26 cellular contexts compared by ENCODE assay signal in genomic region chr6:132741281-132741680, GRCh38. TPM values are rescaled to one million over a fixed set of nuclear protein-coding genes. Genes with fewer than 3 reads are reported as not detected.
DNase-seq lines count a peak whose midpoint lies in the region; ATAC-seq, FAIRE-seq and TF ChIP-seq lines count a peak whose summit lies in the region.
"Had no signal": no experiment of that assay in that cellular context is flagged by ENCODE, and none has a peak within 500 bp of the region (broad histone marks: within the 10 kb centered on the region; RNA-seq: fewer than 3 reads in every experiment).

No MANE protein-coding gene starts in this region.

- no peaks in the 10 kb centered on the region for H3K4me1 ChIP-seq in trophoblast cell (ENCODE audit: control insufficient read depth in 1 of 2, insufficient read depth in 2 of 2, low read length in 2 of 2)
- H3K4me1 ChIP-seq: BLaER1 had no signal

- H3K4me3 Mint-ChIP-seq in natural killer cell treated with Interleukin-12 subunit alpha and Interleukin-12 subunit beta and Interleukin-15 and Interleukin-18, amount 100 ng/mL, for 72 hours, result peak overlapping the region; percentile 13
- H3K4me3 Mint-ChIP-seq in natural killer cell, result no peak overlapping the region
- H3K4me3 Mint-ChIP-seq in dendritic cell treated with granulocyte-macrophage colony-stimulating factor and Interleukin-4, amounts not matched to agents 40 ng/mL and 50 ng/mL, for 4 days, result no peak overlapping the region
- H3K4me3 Mint-ChIP-seq: B cell; CD4-positive, alpha-beta T cell; CD8-positive, alpha-beta memory T cell; GM23338; H9 had no signal

- H3K79me1 ChIP-seq in trophoblast cell (ENCODE audit: low read length), result no peaks in the 10 kb centered on the region

- H2AK5ac ChIP-seq in trophoblast cell (ENCODE audit: low read length), result no peak overlapping the region

- peaks cover 53 to 60% of the 10 kb centered on the region in 2 donors for H3K4me1 Mint-ChIP-seq in natural killer cell treated with Interleukin-12 subunit alpha and Interleukin-12 subunit beta and Interleukin-15 and Interleukin-18, amount 100 ng/mL, for 72 hours (ENCODE audit: low read depth in 2 of 2)
- peaks cover 13 to 17% of the 10 kb centered on the region in 2 donors for H3K4me1 Mint-ChIP-seq in natural killer cell
- H3K4me1 Mint-ChIP-seq in dendritic cell treated with granulocyte-macrophage colony-stimulating factor and Interleukin-4, amounts not matched to agents 40 ng/mL and 50 ng/mL, for 4 days (ENCODE audit: low read depth), result peaks cover 37% of the 10 kb centered on the region
- H3K4me1 Mint-ChIP-seq: GM23338, H9 had no signal

- H3K36me3 Mint-ChIP-seq in natural killer cell treated with Interleukin-12 subunit alpha and Interleukin-12 subunit beta and Interleukin-15 and Interleukin-18, amount 100 ng/mL, for 72 hours, result peaks cover 63% of the 10 kb centered on the region
- peaks cover 6% of the 10 kb centered on the region for H3K36me3 Mint-ChIP-seq in natural killer cell
- H3K36me3 Mint-ChIP-seq in dendritic cell treated with granulocyte-macrophage colony-stimulating factor and Interleukin-4, amounts not matched to agents 40 ng/mL and 50 ng/mL, for 4 days (ENCODE audit: low read depth), result no peaks in the 10 kb centered on the region

- peaks cover 0 to 4% of the 10 kb centered on the region in 2 donors for H3K27me3 Mint-ChIP-seq in natural killer cell treated with Interleukin-12 subunit alpha and Interleukin-12 subunit beta and Interleukin-15 and Interleukin-18, amount 100 ng/mL, for 72 hours
- peaks cover 0 to 3% of the 10 kb centered on the region in 2 donors for H3K27me3 Mint-ChIP-seq in natural killer cell (ENCODE audit: low read depth in 2 of 2)
- no peaks in the 10 kb centered on the region for H3K27me3 Mint-ChIP-seq in dendritic cell treated with granulocyte-macrophage colony-stimulating factor and Interleukin-4, amounts not matched to agents 40 ng/mL and 50 ng/mL, for 4 days

- no peak overlapping the region for H3K23ac ChIP-seq in trophoblast cell (ENCODE audit: low read length)

- no peak overlapping the region for H3K18ac ChIP-seq in trophoblast cell (ENCODE audit: low read length)

- H3K4me2 ChIP-seq in trophoblast cell (ENCODE audit: low read length), result no peak overlapping the region
- H3K4me2 ChIP-seq: BLaER1, GM23338 had no signal

- H3K27ac ChIP-seq in trophoblast cell (ENCODE audit: low read depth, low read length), result no peak overlapping the region
- H3K27ac ChIP-seq: 22Rv1, BLaER1, C4-2B had no signal

- no peak overlapping the region for H4K8ac ChIP-seq in trophoblast cell (ENCODE audit: low read depth, low read length)

- peak overlapping the region; percentile 9 to 31 for H3K27ac Mint-ChIP-seq in natural killer cell treated with Interleukin-12 subunit alpha and Interleukin-12 subunit beta and Interleukin-15 and Interleukin-18, amount 100 ng/mL, for 72 hours
- no peak overlapping the region for H3K27ac Mint-ChIP-seq in natural killer cell
- peak overlapping the region; percentile 63 for H3K27ac Mint-ChIP-seq in dendritic cell treated with granulocyte-macrophage colony-stimulating factor and Interleukin-4, amounts not matched to agents 40 ng/mL and 50 ng/mL, for 4 days
- H3K27ac Mint-ChIP-seq: B cell; CD4-positive, alpha-beta T cell; CD8-positive, alpha-beta memory T cell; GM23338; H9 had no signal

- no peak overlapping the region for H3K4me3 ChIP-seq in trophoblast cell (ENCODE audit: low read depth, low read length)
- H3K4me3 ChIP-seq: BLaER1, GM12878, GM23338 had no signal

- no peak overlapping the region for H4K91ac ChIP-seq in trophoblast cell (ENCODE audit: low read depth, low read length)

- no peaks in the 10 kb centered on the region for H3K36me3 ChIP-seq in trophoblast cell (ENCODE audit: control insufficient read depth in 1 of 2, insufficient read depth in 2 of 2, low read length in 2 of 2)
- H3K36me3 ChIP-seq: BLaER1 had no signal

- H2BK5ac ChIP-seq in trophoblast cell (ENCODE audit: low read depth, low read length, poor library complexity), result no peak overlapping the region

- no peak overlapping the region for H3K4ac ChIP-seq in trophoblast cell (ENCODE audit: low read depth, low read length)

- DNase-seq in natural killer cell treated with Interleukin-12 subunit alpha and Interleukin-12 subunit beta and Interleukin-15 and Interleukin-18, amount 100 ng/mL, for 72 hours (ENCODE audit: low spot score), result no peak
- DNase-seq in natural killer cell (no peak), trophoblast cell (peak; percentile 34 to 81), RCC 7860 (ENCODE audit: low spot score) (no peak)
- no peak for DNase-seq in stimulated activated CD4-positive, alpha-beta T cell treated with anti-CD3 and anti-CD28 coated beads, Interleukin-12 subunit alpha, Interleukin-12 subunit beta, amount 100 ng/mL, for 4 hours
- DNase-seq: CD4-positive, alpha-beta T cell; CD8-positive, alpha-beta memory T cell; DMS 273 treated with DMSO at 0.1 percent for 48 hours; DMS79; EL; GDM1; H9 had no signal

- ATAC-seq in natural killer cell treated with Interleukin-12 subunit alpha and Interleukin-12 subunit beta and Interleukin-15 and Interleukin-18, amount 100 ng/mL, for 72 hours, result no peak
- ATAC-seq in natural killer cell, result no peak
- ATAC-seq in esophagus mucosa, result no peak
- ATAC-seq: GM12878, GM23338, HCT116 had no signal

- TF ChIP-seq CTCF in natural killer cell (IDR thresholded peaks at IDR 0.05), result no peak

- no peaks in the 10 kb centered on the region for H3K79me2 ChIP-seq in trophoblast cell (ENCODE audit: control insufficient read depth, insufficient read depth, low read length, poor library complexity)

- peaks cover 23% of the 10 kb centered on the region for H3K9me3 Mint-ChIP-seq in natural killer cell treated with Interleukin-12 subunit alpha and Interleukin-12 subunit beta and Interleukin-15 and Interleukin-18, amount 100 ng/mL, for 72 hours
- peaks cover 7 to 10% of the 10 kb centered on the region in 2 donors for H3K9me3 Mint-ChIP-seq in natural killer cell
- H3K9me3 Mint-ChIP-seq in dendritic cell treated with granulocyte-macrophage colony-stimulating factor and Interleukin-4, amounts not matched to agents 40 ng/mL and 50 ng/mL, for 4 days, result no peaks in the 10 kb centered on the region
- H3K9me3 Mint-ChIP-seq: GM23338, H9 had no signal

- H2BK12ac ChIP-seq in trophoblast cell (ENCODE audit: low read length), result no peak overlapping the region

- intact Hi-C loops in natural killer cell (cut with micrococcal nuclease), result no loop called here
- intact Hi-C loops in dendritic cell treated with granulocyte-macrophage colony-stimulating factor and Interleukin-4, amounts not matched to agents 40 ng/mL and 50 ng/mL, for 4 days (cut with micrococcal nuclease), result no loop called here

- no peaks in the 10 kb centered on the region for H3K9me3 ChIP-seq in trophoblast cell (ENCODE audit: insufficient read depth, low read depth, low read length)
- H3K9me3 ChIP-seq: BLaER1 had no signal

- H3K9ac ChIP-seq in trophoblast cell (ENCODE audit: low read length), result no peak overlapping the region
- H3K9ac ChIP-seq: BLaER1 had no signal

- WGBS in trophoblast cell (ENCODE audit: extremely low coverage, insufficient coverage, insufficient read length), result no CpG with 5 or more reads among the region's 1 CpG

- no peak overlapping the region for H2AFZ ChIP-seq in trophoblast cell (ENCODE audit: insufficient read depth, low read length, poor library complexity)
- H2AFZ ChIP-seq: GM23338 had no signal

- H4K12ac ChIP-seq in trophoblast cell (ENCODE audit: low read depth, low read length), result no peak overlapping the region

- H3K14ac ChIP-seq in trophoblast cell (ENCODE audit: low read length), result no peak overlapping the region

- no peak overlapping the region for H2BK120ac ChIP-seq in trophoblast cell (ENCODE audit: insufficient read depth, low read length, poor library complexity)

- no peak for FAIRE-seq in RCC 7860 (lab: Jason Lieb, UNC)
- FAIRE-seq: A204.1, D721Med, GM12878, GM19239 had no signal

- no peaks in the 10 kb centered on the region for H3K27me3 ChIP-seq in trophoblast cell (ENCODE audit: insufficient read depth, low read length)
- H3K27me3 ChIP-seq: BLaER1 had no signal

RNA-seq across cellular contexts. Expression of gene VNN2, which starts 16.4 kb away (rescaled TPM):
- total RNA-seq in natural killer cell treated with Interleukin-12 subunit alpha and Interleukin-12 subunit beta and Interleukin-15 and Interleukin-18, amount 100 ng/mL, for 72 hours, result 10 to 100 TPM; 28.9 to 30.8 TPM
- total RNA-seq in natural killer cell (10 to 100 TPM; 20.3 to 31.9 (median 25.4) TPM), esophagus mucosa (0.28 TPM)
- 0.08 and 0.11 TPM in 2 replicates for polyA plus RNA-seq in trophoblast cell (2013)
- total RNA-seq: GM23338, H9 had no signal
- polyA plus RNA-seq: AG04450, GM23338 had no signal

RNA-seq across cellular contexts. Expression of gene VNN1, which starts 27.4 kb away (rescaled TPM):
- total RNA-seq in natural killer cell treated with Interleukin-12 subunit alpha and Interleukin-12 subunit beta and Interleukin-15 and Interleukin-18, amount 100 ng/mL, for 72 hours, result 1 to 10 TPM in 1 of 2 donors, under 1 TPM in 1; 0.83 to 1.6 TPM
- 1 to 10 TPM in 2 of 3 donors, not detected in 1; 1.1 to 1.6 TPM for total RNA-seq in natural killer cell
- polyA plus RNA-seq in trophoblast cell (2013), result 0.34 and 0.40 TPM in 2 replicates
- total RNA-seq in esophagus mucosa, result 0.12 TPM
- total RNA-seq: B cell; CD4-positive, alpha-beta T cell; CD8-positive, alpha-beta memory T cell; GM12878; GM23338; H4; H9 had no signal
- polyA plus RNA-seq: CD8-positive, alpha-beta memory T cell; GM12878; GM23338 had no signal

RNA-seq across cellular contexts. Expression of gene SLC18B1, which starts 57.2 kb away (rescaled TPM):
- 1 to 10 TPM; 2.9 to 5.6 TPM for total RNA-seq in natural killer cell treated with Interleukin-12 subunit alpha and Interleukin-12 subunit beta and Interleukin-15 and Interleukin-18, amount 100 ng/mL, for 72 hours
- total RNA-seq in natural killer cell (1 to 10 TPM; 2.5 to 3.6 (median 3.0) TPM), esophagus mucosa (12.8 TPM)
- 10.2 and 10.4 TPM in 2 replicates for polyA plus RNA-seq in trophoblast cell (2013)

Comparison
In these comparisons a context has a peak if more than half of its experiments do, and no peak if none do; other contexts are left out.
1. H3K27ac Mint-ChIP-seq: peak in natural killer cell treated with Interleukin-12 subunit alpha and Interleukin-12 subunit beta and Interleukin-15 and Interleukin-18, amount 100 ng/mL, for 72 hours (2 of 2) and dendritic cell treated with granulocyte-macrophage colony-stimulating factor and Interleukin-4, amounts not matched to agents 40 ng/mL and 50 ng/mL, for 4 days (single experiment); none in natural killer cell (0 of 2).
2. DNase-seq: peak in trophoblast cell (2 of 2); none in natural killer cell treated with Interleukin-12 subunit alpha and Interleukin-12 subunit beta and Interleukin-15 and Interleukin-18, amount 100 ng/mL, for 72 hours (single experiment), natural killer cell (single experiment), RCC 7860 (single experiment) and stimulated activated CD4-positive, alpha-beta T cell treated with anti-CD3 and anti-CD28 coated beads, Interleukin-12 subunit alpha, Interleukin-12 subunit beta, amount 100 ng/mL, for 4 hours (single experiment).
3. RNA of gene VNN2, which starts 16.4 kb away (total RNA-seq): 28.9 to 30.8 TPM in natural killer cell treated with Interleukin-12 subunit alpha and Interleukin-12 subunit beta and Interleukin-15 and Interleukin-18, amount 100 ng/mL, for 72 hours and 20.3 to 31.9 TPM in natural killer cell; 0.28 TPM in esophagus mucosa (single experiment); every median in the first group is over 10 times any median in the second.